In genomic region chr5:50717615-50718014, GRCh38 we compare ENCODE assay signal across 12 cellular contexts. TPM values are rescaled to one million over a fixed set of nuclear protein-coding genes. Genes with fewer than 3 reads are reported as not detected.
A peak's percentile ranks its signal among the peaks of the same experiment; 100 is the strongest.
DNase-seq lines count a peak whose midpoint lies in the region; ATAC-seq, FAIRE-seq and TF ChIP-seq lines count a peak whose summit lies in the region.
"Had no signal": no experiment of that assay in that cellular context is flagged by ENCODE, and none has a peak within 500 bp of the region (broad histone marks: within the 10 kb centered on the region; RNA-seq: fewer than 3 reads in every experiment).

No MANE protein-coding gene starts in this region.

- no peaks in the 10 kb centered on the region for H3K36me3 Mint-ChIP-seq in naive B cell

- no peaks in the 10 kb centered on the region for H3K9me3 Mint-ChIP-seq in naive B cell

- FAIRE-seq in D721Med (lab: Jason Lieb, UNC) = no peak

- ATAC-seq in GM18867 (IDR thresholded peaks at IDR 0.05; ENCODE audit: unreplicated experiment) (peak; percentile 63), HG02678 (IDR thresholded peaks at IDR 0.05; ENCODE audit: unreplicated experiment) (peak; percentile 68), naive B cell (ENCODE audit: low read depth in 2 of 2) (peak; percentile 46 to 55)
- ATAC-seq: left lung had no signal

- no peak for TF ChIP-seq CTCF in D721Med (IDR thresholded peaks at IDR 0.05; ENCODE audit: insufficient read depth, missing control alignments)

- peak overlapping the region in 2 of 8 donors; percentile 2 to 24 for H3K4me3 Mint-ChIP-seq in naive B cell

- DNase-seq in NOMO-1 treated with dmso at 0.1 percent for 144 hours (lab: John Stamatoyannopoulos, UW; ENCODE audit: unreplicated experiment) = peak; percentile 49
- no peak for DNase-seq in naive B cell
- no peak for DNase-seq in D721Med (ENCODE audit: insufficient read length, low spot score)
- no peak for DNase-seq in activated effector memory CD4-positive, alpha-beta T cell treated with anti-CD3 and anti-CD28 coated beads, Interleukin-2, amount 50 U/mL, for 16 hours
- no peak for DNase-seq in NCI-H2081 treated with DMSO at 0.1 percent for 48 hours (lab: John Stamatoyannopoulos, UW)
- no peak for DNase-seq in C1 segment of cervical spinal cord (lab: John Stamatoyannopoulos, UW)
- DNase-seq: esophagus squamous epithelium, left lung, NCI-H524, stomach had no signal

- peaks cover 35 to 60% (median 57%) of the 10 kb centered on the region in 3 donors for H3K4me1 Mint-ChIP-seq in naive B cell

- H3K27ac Mint-ChIP-seq in naive B cell = peak overlapping the region in 1 of 6 donors; percentile 24

- no peaks in the 10 kb centered on the region for H3K27me3 Mint-ChIP-seq in naive B cell

RNA-seq across cellular contexts. Expression of gene PARP8, which starts 51.2 kb away (rescaled TPM):
- 10 to 100 TPM; 10.1 to 63.7 (median 46.9) TPM for polyA plus RNA-seq in naive B cell (ENCODE audit: low read depth in 6 of 6)
